ENCODE assay signal across 11 cellular contexts in the genomic region with DNA sequence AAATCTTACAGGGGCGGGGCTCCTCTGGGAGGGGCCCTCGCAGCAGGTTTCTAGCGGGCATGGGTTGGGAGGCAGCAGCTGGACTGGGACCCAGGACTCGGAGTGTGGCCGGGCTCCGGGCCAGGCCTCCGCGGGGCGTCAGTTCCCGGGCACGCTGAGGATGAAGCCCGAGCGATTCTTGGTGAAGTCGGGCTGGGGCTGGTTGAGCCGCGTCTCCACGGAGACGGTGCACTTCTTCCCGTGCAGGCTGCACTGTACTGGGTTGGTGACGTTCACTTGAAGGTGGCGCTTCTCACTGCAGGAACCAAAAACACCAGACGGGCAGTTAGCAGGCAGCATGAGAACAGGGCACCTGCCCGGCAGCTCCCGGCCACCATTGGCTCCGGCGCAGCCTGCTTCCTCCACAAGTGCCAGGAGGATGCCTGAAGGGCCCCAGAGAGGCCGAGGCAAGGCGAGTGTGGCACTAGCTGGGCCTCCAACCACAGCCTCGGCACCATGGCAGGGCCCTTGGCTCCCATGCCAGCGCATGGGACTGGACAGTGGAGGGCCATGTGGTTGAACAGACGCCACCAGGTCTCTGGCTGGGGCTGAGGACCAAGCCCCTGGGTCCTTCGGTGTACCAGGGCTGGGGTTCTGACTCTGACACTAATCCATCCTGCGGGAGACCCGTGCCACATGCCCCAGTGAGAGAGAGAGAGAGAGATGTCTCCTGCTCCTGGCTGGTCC. TPM values are rescaled to one million over a fixed set of nuclear protein-coding genes. Genes with fewer than 3 reads are reported as not detected.
A peak's percentile ranks its signal among the peaks of the same experiment; 100 is the strongest.
DNase-seq lines count a peak whose midpoint lies in the region; ATAC-seq and TF ChIP-seq lines count a peak whose summit lies in the region.
"Had no signal": no experiment of that assay in that cellular context is flagged by ENCODE, and none has a peak within 500 bp of the region (broad histone marks: within the 10 kb centered on the region; RNA-seq: fewer than 3 reads in every experiment).

No MANE protein-coding gene starts in this region.

- no peak overlapping the region for H2BK120ac ChIP-seq in mesendoderm (ENCODE audit: low read depth, low read length)

- H3K4me2 ChIP-seq in mesendoderm (ENCODE audit: low read length), result no peak overlapping the region

- WGBS in mesendoderm (ENCODE audit: extremely low coverage, insufficient coverage, low lambda C conversion rate), result no CpG with 5 or more reads among the region's 34 CpGs
- WGBS in gastroesophageal sphincter (ENCODE audit: low coverage in 1 of 2), 2 donors, result 90% methylated on average over 2 to 4 of the region's 34 CpGs

- H3K4ac ChIP-seq in mesendoderm (ENCODE audit: low read depth, low read length), result no peak overlapping the region

- intact Hi-C loops in CD4-positive, alpha-beta T cell (cut with DNase I, micrococcal nuclease), result no loop called here

- H3K36me3 ChIP-seq in MG63, result no peaks in the 10 kb centered on the region
- no peaks in the 10 kb centered on the region for H3K36me3 ChIP-seq in mesendoderm (ENCODE audit: control insufficient read depth, insufficient read depth, low read length)
- peaks cover 0 to 5% of the 10 kb centered on the region in 2 donors for H3K36me3 ChIP-seq in gastroesophageal sphincter

- no peaks in the 10 kb centered on the region for H3K9me3 ChIP-seq in CD4-positive, alpha-beta T cell (ENCODE audit: control insufficient read depth, low read length)
- H3K9me3 ChIP-seq in MG63 (no peaks in the 10 kb centered on the region), gastroesophageal sphincter (no peaks in the 10 kb centered on the region)
- H3K9me3 ChIP-seq: heart right ventricle had no signal

- TF ChIP-seq CTCF in CD4-positive, alpha-beta T cell (IDR thresholded peaks at IDR 0.05), result no peak
- no peak for TF ChIP-seq CTCF in gastroesophageal sphincter (IDR thresholded peaks at IDR 0.05)

- no peak overlapping the region for H3K18ac ChIP-seq in mesendoderm (ENCODE audit: low read length)

- peak overlapping the region; percentile 95 for H3K27ac Mint-ChIP-seq in CD4-positive, alpha-beta T cell

- H3K36me3 Mint-ChIP-seq in CD4-positive, alpha-beta T cell (ENCODE audit: low read depth), result peaks cover 9% of the 10 kb centered on the region

- no peak overlapping the region for H3K56ac ChIP-seq in mesendoderm (ENCODE audit: low read length)

- H2BK5ac ChIP-seq in mesendoderm (ENCODE audit: low read length), result no peak overlapping the region

- H4K5ac ChIP-seq in mesendoderm (ENCODE audit: low read length), result no peak overlapping the region

- H3K4me1 Mint-ChIP-seq in CD4-positive, alpha-beta T cell (ENCODE audit: low read depth), result peaks cover 52% of the 10 kb centered on the region

- POLR2A ChIA-PET in CD4-positive, alpha-beta T cell (lab: Charles Lee), result interaction anchor here (0.9 to 3.2 kb wide), 3 partner anchors 8 to 51 kb away, joined by 3 to 9 read pairs (median 7); partner anchors contain the start of gene CDK5R1

- H3K27me3 ChIP-seq in CD4-positive, alpha-beta T cell (ENCODE audit: control insufficient read depth, insufficient read depth, low read length), result no peaks in the 10 kb centered on the region
- H3K27me3 ChIP-seq in MG63, result no peaks in the 10 kb centered on the region
- H3K27me3 ChIP-seq in layer of hippocampus (ENCODE audit: control insufficient read depth, insufficient read depth, low read length), result no peaks in the 10 kb centered on the region
- H3K27me3 ChIP-seq in mesendoderm (ENCODE audit: insufficient read depth, low read length, poor library complexity), result no peaks in the 10 kb centered on the region
- no peaks in the 10 kb centered on the region for H3K27me3 ChIP-seq in gastroesophageal sphincter
- H3K27me3 ChIP-seq: heart right ventricle had no signal

- no peaks in the 10 kb centered on the region for H3K9me3 Mint-ChIP-seq in CD4-positive, alpha-beta T cell

- peaks cover 2% of the 10 kb centered on the region for H3K4me1 ChIP-seq in mesendoderm (ENCODE audit: control insufficient read depth, low read depth, low read length)
- peaks cover 0 to 14% (median 0%) of the 10 kb centered on the region in 3 donors for H3K4me1 ChIP-seq in gastroesophageal sphincter

- no peak overlapping the region for H3K23ac ChIP-seq in mesendoderm (ENCODE audit: low read length)

- no peaks in the 10 kb centered on the region for H3K79me2 ChIP-seq in mesendoderm (ENCODE audit: control insufficient read depth, insufficient read depth, low read length)

- no peak for TF ChIP-seq POLR2A in gastroesophageal sphincter (IDR thresholded peaks at IDR 0.05)

- TF ChIP-seq EP300 in gastroesophageal sphincter (IDR thresholded peaks at IDR 0.05), result no peak

- H3K4me3 ChIP-seq in MG63 (no peak overlapping the region), mesendoderm (ENCODE audit: low read length) (no peak overlapping the region), gastroesophageal sphincter (no peak overlapping the region)

- ATAC-seq in CD4-positive, alpha-beta T cell (ENCODE audit: poor library complexity), result peak; percentile 27
- ATAC-seq in gastroesophageal sphincter, result no peak

- no peak overlapping the region for H3K9ac ChIP-seq in mesendoderm (ENCODE audit: low read length)

- H3K27ac ChIP-seq in CD4-positive, alpha-beta T cell (ENCODE audit: low read depth, low read length), result no peak overlapping the region
- H3K27ac ChIP-seq in layer of hippocampus (ENCODE audit: low read depth, low read length), result peak overlapping the region; percentile 52
- no peak overlapping the region for H3K27ac ChIP-seq in mesendoderm (ENCODE audit: low read depth, low read length)
- H3K27ac ChIP-seq in gastroesophageal sphincter, result no peak overlapping the region

- H2AK5ac ChIP-seq in mesendoderm (ENCODE audit: low read length), result no peak overlapping the region

- no peak overlapping the region for H2BK15ac ChIP-seq in mesendoderm (replicated peaks; ENCODE audit: low read depth)

- no peak for DNase-seq in CD4-positive, alpha-beta T cell
- DNase-seq in MG63 (peak; percentile 87), NOMO-1 treated with dmso at 0.1 percent for 144 hours (lab: John Stamatoyannopoulos, UW; ENCODE audit: unreplicated experiment) (peak; percentile 37), mesendoderm (no peak), SHP77 treated with DMSO at 0.1 percent for 48 hours (lab: John Stamatoyannopoulos, UW) (no peak), NCI-H345 treated with DMSO at 0.1 percent for 48 hours (lab: John Stamatoyannopoulos, UW; ENCODE audit: unreplicated experiment) (no peak)
- DNase-seq: cortex of kidney; stimulated activated CD4-positive, alpha-beta T cell treated with anti-CD3 and anti-CD28 coated beads, Interleukin-2, amount 100 ng/mL, for 24 hours had no signal

- H3K27me3 Mint-ChIP-seq in CD4-positive, alpha-beta T cell, result no peaks in the 10 kb centered on the region

- H4K8ac ChIP-seq in mesendoderm (ENCODE audit: low read depth, low read length), result no peak overlapping the region

- peak overlapping the region; percentile 11 for H3K4me3 Mint-ChIP-seq in CD4-positive, alpha-beta T cell

- peaks cover 2% of the 10 kb centered on the region for H3K79me1 ChIP-seq in mesendoderm (ENCODE audit: low read length)

- CTCF ChIA-PET in CD4-positive, alpha-beta T cell (lab: Charles Lee), result no interaction called here

RNA-seq across cellular contexts. Expression of gene CDK5R1, which starts 8.0 kb away (rescaled TPM):
- total RNA-seq in CD4-positive, alpha-beta T cell, result 10 to 100 TPM; 21.7 to 22.5 TPM
- total RNA-seq in MG63 (2014; rRNA removed; shearing (Covaris generic); ENCODE audit: low replicate concordance), result 0.49 and 0.72 TPM in 2 replicates
- 4.6 TPM for polyA plus RNA-seq in mesendoderm (2013, experiment 1 of 2)
- polyA plus RNA-seq in mesendoderm (2013, experiment 2 of 2), result 4.5 TPM
- 1 to 10 TPM in 2 of 4 donors, under 1 TPM in 1, not detected in 1; 0.54 to 1.5 (median 1.0) TPM for total RNA-seq in gastroesophageal sphincter

RNA-seq across cellular contexts. Expression of gene PSMD11, which starts 50.5 kb away (rescaled TPM):
- total RNA-seq in CD4-positive, alpha-beta T cell, result 10 to 100 TPM; 67.6 to 68.7 TPM
- total RNA-seq in MG63 (2014; rRNA removed; shearing (Covaris generic); ENCODE audit: low replicate concordance), result 70.7 and 110 TPM in 2 replicates
- 188 TPM for polyA plus RNA-seq in mesendoderm (2013, experiment 1 of 2)
- 199 TPM for polyA plus RNA-seq in mesendoderm (2013, experiment 2 of 2)
- 10 to 100 TPM; 41.7 to 68.7 (median 64.9) TPM for total RNA-seq in gastroesophageal sphincter

Comparison
In these comparisons a context has a peak if more than half of its experiments do, and no peak if none do; other contexts are left out.
1. DNase-seq: peak in MG63 (single experiment) and NOMO-1 treated with dmso at 0.1 percent for 144 hours (single experiment); none in CD4-positive, alpha-beta T cell (0 of 10), mesendoderm (single experiment), SHP77 treated with DMSO at 0.1 percent for 48 hours (single experiment) and NCI-H345 treated with DMSO at 0.1 percent for 48 hours (single experiment).
2. RNA of gene CDK5R1, which starts 8.0 kb away (total RNA-seq): 21.7 to 22.5 TPM in CD4-positive, alpha-beta T cell; 0.54 to 1.5 TPM in gastroesophageal sphincter and 0.49 to 0.72 TPM in MG63; every median in the first group is over 4 times any median in the second.